ENCODE assay signal across 22 cellular contexts in genomic region chr13:47546963-47547345, GRCh38.
"Had no signal": no experiment of that assay in that cellular context is flagged by ENCODE, and none has a peak within 500 bp of the region (broad histone marks: within the 10 kb centered on the region; RNA-seq: fewer than 3 reads in every experiment).

No MANE protein-coding gene starts in this region.

- H3K27me3 ChIP-seq: gastroesophageal sphincter, heart left ventricle, neural progenitor cell, suprapubic skin, transverse colon, upper lobe of right lung, uterus had no signal

- DNase-seq: dorsolateral prefrontal cortex; effector CD4-positive, alpha-beta T cell; foreskin keratinocyte; hippocampal formation; left ventricle myocardium superior; lower lobe of right lung; natural killer cell; stimulated activated CD4-positive, alpha-beta T cell treated with anti-CD3 and anti-CD28 coated beads, Interleukin-15, amount 100 ng/mL, for 24 hours; stimulated activated CD4-positive, alpha-beta T cell treated with anti-CD3 and anti-CD28 coated beads, Interleukin-4, amount 100 ng/mL, for 1 hour; stimulated activated CD8-positive, alpha-beta memory T cell treated with anti-CD3 and anti-CD28 coated beads, Interleukin-4, amount 100 ng/mL, for 48 hours; stimulated activated naive CD4-positive, alpha-beta T cell; stimulated activated naive CD8-positive, alpha-beta T cell treated with anti-CD3 and anti-CD28 coated beads, Interleukin-15, amount 100 ng/mL, for 72 hours; transverse colon; upper lobe of right lung; uterus had no signal

- H3K4me3 ChIP-seq: dorsolateral prefrontal cortex, gastroesophageal sphincter, heart left ventricle, lower lobe of right lung, neural progenitor cell, prostate gland, skin epidermis, suprapubic skin, transverse colon, upper lobe of right lung, uterus had no signal

- H3K9ac ChIP-seq: neural progenitor cell had no signal

- H3K4me2 ChIP-seq: neural progenitor cell had no signal

- H3K27ac ChIP-seq: epithelial cell of prostate, foreskin keratinocyte, lower lobe of right lung, neural progenitor cell, prostate gland, skin epidermis, suprapubic skin, upper lobe of right lung had no signal

- H3K36me3 ChIP-seq: gastroesophageal sphincter, heart left ventricle, lower lobe of right lung, neural progenitor cell, prostate gland, suprapubic skin, transverse colon, upper lobe of right lung, uterus had no signal

- H3K9me3 ChIP-seq: gastroesophageal sphincter, heart left ventricle, lower lobe of right lung, prostate gland, suprapubic skin, transverse colon, upper lobe of right lung, uterus had no signal

- H2AFZ ChIP-seq: neural progenitor cell had no signal

- H3K4me1 ChIP-seq: foreskin keratinocyte, lower lobe of right lung, neural progenitor cell, prostate gland, upper lobe of right lung, uterus had no signal
